14 cellular contexts compared by ENCODE assay signal in the genomic region with DNA sequence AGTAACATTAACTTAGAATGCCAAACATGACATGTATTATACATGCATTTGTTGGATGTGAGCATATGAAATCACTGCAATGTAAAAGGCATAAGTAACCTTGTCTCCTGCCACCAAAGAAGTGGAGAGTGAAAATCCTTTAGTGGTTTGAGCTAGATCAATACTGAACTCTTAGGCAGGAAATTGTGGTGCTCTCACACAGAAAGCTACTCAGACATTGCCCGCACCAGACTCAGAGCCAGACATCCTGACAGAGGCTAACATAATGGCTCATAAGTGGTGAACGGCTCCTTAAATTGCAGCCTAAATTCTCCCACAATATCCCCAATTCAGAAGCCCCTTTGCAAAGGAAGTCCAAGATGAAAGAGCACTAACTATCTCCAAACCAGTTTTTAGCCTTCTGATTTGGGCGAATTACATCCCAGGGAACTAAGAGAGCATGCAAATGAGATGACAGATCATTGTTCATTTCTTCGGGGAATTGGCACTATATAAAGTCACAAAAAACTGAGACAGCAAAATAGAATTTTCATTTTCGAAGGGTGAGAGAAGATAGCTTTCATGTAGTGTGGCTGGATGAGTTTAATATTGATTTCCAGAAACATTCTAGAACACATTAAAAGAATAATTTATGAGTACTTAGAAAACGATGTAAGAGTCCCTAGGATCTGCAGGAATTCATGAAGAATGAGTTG.
A peak's percentile ranks its signal among the peaks of the same experiment; 100 is the strongest.
DNase-seq lines count a peak whose midpoint lies in the region; ATAC-seq and TF ChIP-seq lines count a peak whose summit lies in the region.
"Had no signal": no experiment of that assay in that cellular context is flagged by ENCODE, and none has a peak within 500 bp of the region (broad histone marks: within the 10 kb centered on the region; RNA-seq: fewer than 3 reads in every experiment).

No MANE protein-coding gene starts in this region.

- no peaks in the 10 kb centered on the region for H3K36me3 ChIP-seq in upper lobe of left lung
- H3K36me3 ChIP-seq: cardiac muscle cell had no signal

- no peak overlapping the region for H3K27ac Mint-ChIP-seq in activated naive CD4-positive, alpha-beta T cell treated with anti-CD3 and anti-CD28 coated beads, Interleukin-2, amount 50 U/mL, for 24 hours
- H3K27ac Mint-ChIP-seq: immature natural killer cell; stimulated activated memory B cell treated with anti-CD40 and anti-IgM and Interleukin-4, amounts not matched to agents 10 μg/mL and 1 μg/mL and 100 μg/mL, for 72 hours had no signal

- H3K4me3 Mint-ChIP-seq in activated naive CD4-positive, alpha-beta T cell treated with anti-CD3 and anti-CD28 coated beads, Interleukin-2, amount 50 U/mL, for 24 hours, result peak overlapping the region; percentile 19
- H3K4me3 Mint-ChIP-seq: immature natural killer cell; neural crest cell; stimulated activated memory B cell treated with anti-CD40 and anti-IgM and Interleukin-4, amounts not matched to agents 10 μg/mL and 1 μg/mL and 100 μg/mL, for 72 hours had no signal

- no peaks in the 10 kb centered on the region for H3K9me3 Mint-ChIP-seq in activated naive CD4-positive, alpha-beta T cell treated with anti-CD3 and anti-CD28 coated beads, Interleukin-2, amount 50 U/mL, for 24 hours
- H3K9me3 Mint-ChIP-seq: immature natural killer cell; stimulated activated memory B cell treated with anti-CD40 and anti-IgM and Interleukin-4, amounts not matched to agents 10 μg/mL and 1 μg/mL and 100 μg/mL, for 72 hours had no signal

- WGBS in upper lobe of left lung, 2 donors, result 53 to 64% methylated on average over 5 to 6 of the region's 6 CpGs

- H3K4me1 Mint-ChIP-seq in activated naive CD4-positive, alpha-beta T cell treated with anti-CD3 and anti-CD28 coated beads, Interleukin-2, amount 50 U/mL, for 24 hours, result peaks cover 15% of the 10 kb centered on the region
- H3K4me1 Mint-ChIP-seq: stimulated activated memory B cell treated with anti-CD40 and anti-IgM and Interleukin-4, amounts not matched to agents 10 μg/mL and 1 μg/mL and 100 μg/mL, for 72 hours had no signal

- no peaks in the 10 kb centered on the region for H3K27me3 Mint-ChIP-seq in activated naive CD4-positive, alpha-beta T cell treated with anti-CD3 and anti-CD28 coated beads, Interleukin-2, amount 50 U/mL, for 24 hours
- H3K27me3 Mint-ChIP-seq: stimulated activated memory B cell treated with anti-CD40 and anti-IgM and Interleukin-4, amounts not matched to agents 10 μg/mL and 1 μg/mL and 100 μg/mL, for 72 hours had no signal

- POLR2A ChIA-PET in GM10248 (lab: Yijun Ruan, JAX), result no interaction called here

- H3K9me3 ChIP-seq in upper lobe of left lung, result no peaks in the 10 kb centered on the region

- no peak overlapping the region for H3K27ac ChIP-seq in upper lobe of left lung
- H3K27ac ChIP-seq: cardiac muscle cell had no signal

- TF ChIP-seq CTCF in GM12865 (IDR thresholded peaks at IDR 0.05; ENCODE audit: insufficient read depth, low read depth, low read length, missing control alignments) (no peak), upper lobe of left lung (IDR thresholded peaks at IDR 0.05) (no peak), GM10248 (IDR thresholded peaks at IDR 0.05; ENCODE audit: control extremely low read depth, extremely low read depth, low read depth, missing control alignments) (no peak)

- TF ChIP-seq POLR2A in upper lobe of left lung (IDR thresholded peaks at IDR 0.05), result no peak

- ATAC-seq in GM19452 (IDR thresholded peaks at IDR 0.05; ENCODE audit: unreplicated experiment), result peak; percentile 84
- peak; percentile 88 for ATAC-seq in HG03469 (IDR thresholded peaks at IDR 0.05; ENCODE audit: unreplicated experiment)
- ATAC-seq in upper lobe of left lung (ENCODE audit: low FRiP score in 2 of 2), result no peak
- ATAC-seq: stimulated activated memory B cell treated with anti-CD40 and anti-IgM and Interleukin-4, amounts not matched to agents 10 μg/mL and 1 μg/mL and 100 μg/mL, for 72 hours had no signal

- H3K36me3 Mint-ChIP-seq in activated naive CD4-positive, alpha-beta T cell treated with anti-CD3 and anti-CD28 coated beads, Interleukin-2, amount 50 U/mL, for 24 hours, result no peaks in the 10 kb centered on the region
- H3K36me3 Mint-ChIP-seq: immature natural killer cell; stimulated activated memory B cell treated with anti-CD40 and anti-IgM and Interleukin-4, amounts not matched to agents 10 μg/mL and 1 μg/mL and 100 μg/mL, for 72 hours had no signal

- CTCF ChIA-PET in GM10248 (lab: Yijun Ruan, JAX), result no interaction called here

- no peak for TF ChIP-seq EP300 in upper lobe of left lung (IDR thresholded peaks at IDR 0.05)

- H3K4me3 ChIP-seq in GM12865 (ENCODE audit: low read depth, low read length), result no peak overlapping the region
- H3K4me3 ChIP-seq in upper lobe of left lung, result no peak overlapping the region
- H3K4me3 ChIP-seq: cardiac muscle cell had no signal

- H3K4me1 ChIP-seq in upper lobe of left lung, result no peaks in the 10 kb centered on the region

- DNase-seq in GM12865 (ENCODE audit: low read depth) (peak; percentile 15), upper lobe of left lung (no peak), HuH-7.5 (ENCODE audit: low spot score) (no peak), GM10248 (ENCODE audit: extremely low spot score) (no peak), GM03348 (ENCODE audit: low spot score) (no peak)
- DNase-seq: immature natural killer cell; NCI-H526 treated with DMSO at 0.1 percent for 48 hours; stimulated activated CD4-positive, alpha-beta T cell treated with anti-CD3 and anti-CD28 coated beads, Interleukin-15, amount 100 ng/mL, for 24 hours had no signal

- no peaks in the 10 kb centered on the region for H3K27me3 ChIP-seq in upper lobe of left lung

Comparison
In these comparisons a context has a peak if more than half of its experiments do, and no peak if none do; other contexts are left out.
1. ATAC-seq: peak in GM19452 (single experiment) and HG03469 (single experiment); none in upper lobe of left lung (0 of 2).